Comparison of ENCODE assay signal across 12 cellular contexts in genomic region chr12:8699714-8700113, GRCh38. TPM values are rescaled to one million over a fixed set of nuclear protein-coding genes. Genes with fewer than 3 reads are reported as not detected.
A peak's percentile ranks its signal among the peaks of the same experiment; 100 is the strongest.
DNase-seq lines count a peak whose midpoint lies in the region; ATAC-seq and TF ChIP-seq lines count a peak whose summit lies in the region.
"Had no signal": no experiment of that assay in that cellular context is flagged by ENCODE, and none has a peak within 500 bp of the region (broad histone marks: within the 10 kb centered on the region; RNA-seq: fewer than 3 reads in every experiment).

No MANE protein-coding gene starts in this region.

- H3K27me3 ChIP-seq in DND-41 (ENCODE audit: insufficient read depth, low read length, poor library complexity) (peaks cover 3% of the 10 kb centered on the region), endocrine pancreas (ENCODE audit: control insufficient read depth, insufficient read depth, low read length) (no peaks in the 10 kb centered on the region), parathyroid adenoma (ENCODE audit: control insufficient read depth, insufficient read depth, low read length) (no peaks in the 10 kb centered on the region), SJCRH30 (no peaks in the 10 kb centered on the region)

- DNase-seq in DND-41 (no peak), OCI-M1 (lab: John Stamatoyannopoulos, UW) (peak; percentile 45), SJCRH30 (no peak), GM19240 (ENCODE audit: insufficient read length, low spot score) (no peak), mucosa of gallbladder (ENCODE audit: low spot score) (no peak), HuH-7.5 (ENCODE audit: low spot score) (no peak)
- DNase-seq: activated CD4-positive, CD25-positive, alpha-beta regulatory T cell treated with anti-CD3 and anti-CD28 coated beads, Interleukin-2, amount 50 U/mL, for 72 hours; effector CD4-positive, alpha-beta T cell; NCI-H226 had no signal

- H3K4me1 ChIP-seq in DND-41 (ENCODE audit: insufficient read depth, low read length) (peaks cover 31% of the 10 kb centered on the region), endocrine pancreas (ENCODE audit: control insufficient read depth, insufficient read depth, low read length) (peaks cover 14% of the 10 kb centered on the region), parathyroid adenoma (peaks cover 11% of the 10 kb centered on the region), SJCRH30 (peaks cover 6% of the 10 kb centered on the region)

- H3K27ac ChIP-seq in DND-41 (ENCODE audit: low read length) (no peak overlapping the region), parathyroid adenoma (peak overlapping the region; percentile 1), SJCRH30 (no peak overlapping the region)

- H3K36me3 ChIP-seq in DND-41 (ENCODE audit: insufficient read depth, low read length) = peaks cover 9% of the 10 kb centered on the region
- no peaks in the 10 kb centered on the region for H3K36me3 ChIP-seq in endocrine pancreas (ENCODE audit: control insufficient read depth, insufficient read depth, low read length)
- no peaks in the 10 kb centered on the region for H3K36me3 ChIP-seq in parathyroid adenoma (ENCODE audit: control insufficient read depth, insufficient read depth, low read length)
- peaks cover 9% of the 10 kb centered on the region; the same call in 1 of the 2 replicates for H3K36me3 ChIP-seq in SJCRH30

- H3K4me3 ChIP-seq in DND-41 (ENCODE audit: low read depth in 1 of 2, low read length in 2 of 2) (no peak overlapping the region), endocrine pancreas (ENCODE audit: control insufficient read depth, insufficient read depth, low read length) (peak overlapping the region; percentile 91), parathyroid adenoma (ENCODE audit: low read depth, low read length) (no peak overlapping the region), SJCRH30 (no peak overlapping the region)

- ATAC-seq in DND-41 (ENCODE audit: insufficient read depth, low read depth) = no peak

- H3K79me2 ChIP-seq in DND-41 (ENCODE audit: insufficient read depth, low read length) (peaks cover 66% of the 10 kb centered on the region), parathyroid adenoma (peaks cover 18% of the 10 kb centered on the region)

- peaks cover 20% of the 10 kb centered on the region; the same call in 1 of the 2 replicates for H4K20me1 ChIP-seq in DND-41 (ENCODE audit: insufficient read depth, low read length)

- H2AFZ ChIP-seq in DND-41 (ENCODE audit: low read depth, low read length) (no peak overlapping the region), parathyroid adenoma (no peak overlapping the region)

- H3K9me3 ChIP-seq in DND-41 (ENCODE audit: insufficient read depth, low read length, severe bottlenecking) (no peaks in the 10 kb centered on the region), endocrine pancreas (ENCODE audit: control insufficient read depth, low read length) (no peaks in the 10 kb centered on the region), parathyroid adenoma (ENCODE audit: control insufficient read depth, low read length) (no peaks in the 10 kb centered on the region), SJCRH30 (replicated peaks) (no peaks in the 10 kb centered on the region)

- H3K9ac ChIP-seq in DND-41 (ENCODE audit: low read depth, low read length) (no peak overlapping the region; the same call in 1 of the 2 replicates), endocrine pancreas (ENCODE audit: control insufficient read depth, insufficient read depth, low read length) (no peak overlapping the region), parathyroid adenoma (no peak overlapping the region)

- H3K4me2 ChIP-seq in DND-41 (ENCODE audit: insufficient read depth, low read length) (peak overlapping the region; percentile 88; the same call in 1 of the 2 replicates), parathyroid adenoma (ENCODE audit: low read length) (peak overlapping the region; percentile 81)

- no peak for TF ChIP-seq CTCF in DND-41 (IDR thresholded peaks at IDR 0.05; ENCODE audit: borderline replicate concordance, extremely low read depth, low read length, poor library complexity, severe bottlenecking)
- no peak for TF ChIP-seq CTCF in parathyroid adenoma (IDR thresholded peaks at IDR 0.05)

RNA-seq across cellular contexts. Expression of gene RIMKLB, which starts 1.9 kb away (rescaled TPM):
- 47.7 and 63.1 TPM in 2 replicates for total RNA-seq in SJCRH30 (2014; rRNA removed; shearing (Covaris generic))
- 34.0 TPM for total RNA-seq in mucosa of gallbladder

RNA-seq across cellular contexts. Expression of gene MFAP5, which starts 37.1 kb away (rescaled TPM):
- 0.23 TPM in 1 of 2 replicates, not detected in the other for total RNA-seq in SJCRH30 (2014; rRNA removed; shearing (Covaris generic))
- 6.8 TPM for total RNA-seq in mucosa of gallbladder
- total RNA-seq: lung microvascular endothelial cell had no signal
